ENCODE assay signal across 1 cellular context in the genomic region with DNA sequence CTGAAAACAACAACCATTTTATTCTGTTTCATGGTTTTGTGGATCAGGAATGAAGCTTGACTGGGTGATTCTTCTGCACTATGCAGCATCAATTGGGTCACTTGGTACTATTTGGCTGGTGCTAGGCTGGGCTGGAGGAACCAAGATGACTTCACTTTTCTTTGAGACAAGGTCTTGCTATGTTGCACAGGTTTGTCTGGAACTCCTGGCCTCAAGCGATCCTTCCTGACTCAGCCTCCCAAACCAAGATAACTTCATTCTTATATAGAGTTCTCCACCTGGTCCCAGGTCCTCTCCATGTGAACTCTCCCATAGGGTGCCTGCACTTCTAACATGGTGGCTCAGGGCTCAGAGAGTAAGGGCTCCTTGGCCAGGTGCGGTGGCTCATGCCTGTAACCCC.
TF ChIP-seq lines count a peak whose summit lies in the region.

No MANE protein-coding gene starts in this region.

TF ChIP-seq in GM23338, 12 proteins besides CTCF, POLR2A, EP300 and RAD21 (continued from another document):
- TF ChIP-seq, protein P1, sequence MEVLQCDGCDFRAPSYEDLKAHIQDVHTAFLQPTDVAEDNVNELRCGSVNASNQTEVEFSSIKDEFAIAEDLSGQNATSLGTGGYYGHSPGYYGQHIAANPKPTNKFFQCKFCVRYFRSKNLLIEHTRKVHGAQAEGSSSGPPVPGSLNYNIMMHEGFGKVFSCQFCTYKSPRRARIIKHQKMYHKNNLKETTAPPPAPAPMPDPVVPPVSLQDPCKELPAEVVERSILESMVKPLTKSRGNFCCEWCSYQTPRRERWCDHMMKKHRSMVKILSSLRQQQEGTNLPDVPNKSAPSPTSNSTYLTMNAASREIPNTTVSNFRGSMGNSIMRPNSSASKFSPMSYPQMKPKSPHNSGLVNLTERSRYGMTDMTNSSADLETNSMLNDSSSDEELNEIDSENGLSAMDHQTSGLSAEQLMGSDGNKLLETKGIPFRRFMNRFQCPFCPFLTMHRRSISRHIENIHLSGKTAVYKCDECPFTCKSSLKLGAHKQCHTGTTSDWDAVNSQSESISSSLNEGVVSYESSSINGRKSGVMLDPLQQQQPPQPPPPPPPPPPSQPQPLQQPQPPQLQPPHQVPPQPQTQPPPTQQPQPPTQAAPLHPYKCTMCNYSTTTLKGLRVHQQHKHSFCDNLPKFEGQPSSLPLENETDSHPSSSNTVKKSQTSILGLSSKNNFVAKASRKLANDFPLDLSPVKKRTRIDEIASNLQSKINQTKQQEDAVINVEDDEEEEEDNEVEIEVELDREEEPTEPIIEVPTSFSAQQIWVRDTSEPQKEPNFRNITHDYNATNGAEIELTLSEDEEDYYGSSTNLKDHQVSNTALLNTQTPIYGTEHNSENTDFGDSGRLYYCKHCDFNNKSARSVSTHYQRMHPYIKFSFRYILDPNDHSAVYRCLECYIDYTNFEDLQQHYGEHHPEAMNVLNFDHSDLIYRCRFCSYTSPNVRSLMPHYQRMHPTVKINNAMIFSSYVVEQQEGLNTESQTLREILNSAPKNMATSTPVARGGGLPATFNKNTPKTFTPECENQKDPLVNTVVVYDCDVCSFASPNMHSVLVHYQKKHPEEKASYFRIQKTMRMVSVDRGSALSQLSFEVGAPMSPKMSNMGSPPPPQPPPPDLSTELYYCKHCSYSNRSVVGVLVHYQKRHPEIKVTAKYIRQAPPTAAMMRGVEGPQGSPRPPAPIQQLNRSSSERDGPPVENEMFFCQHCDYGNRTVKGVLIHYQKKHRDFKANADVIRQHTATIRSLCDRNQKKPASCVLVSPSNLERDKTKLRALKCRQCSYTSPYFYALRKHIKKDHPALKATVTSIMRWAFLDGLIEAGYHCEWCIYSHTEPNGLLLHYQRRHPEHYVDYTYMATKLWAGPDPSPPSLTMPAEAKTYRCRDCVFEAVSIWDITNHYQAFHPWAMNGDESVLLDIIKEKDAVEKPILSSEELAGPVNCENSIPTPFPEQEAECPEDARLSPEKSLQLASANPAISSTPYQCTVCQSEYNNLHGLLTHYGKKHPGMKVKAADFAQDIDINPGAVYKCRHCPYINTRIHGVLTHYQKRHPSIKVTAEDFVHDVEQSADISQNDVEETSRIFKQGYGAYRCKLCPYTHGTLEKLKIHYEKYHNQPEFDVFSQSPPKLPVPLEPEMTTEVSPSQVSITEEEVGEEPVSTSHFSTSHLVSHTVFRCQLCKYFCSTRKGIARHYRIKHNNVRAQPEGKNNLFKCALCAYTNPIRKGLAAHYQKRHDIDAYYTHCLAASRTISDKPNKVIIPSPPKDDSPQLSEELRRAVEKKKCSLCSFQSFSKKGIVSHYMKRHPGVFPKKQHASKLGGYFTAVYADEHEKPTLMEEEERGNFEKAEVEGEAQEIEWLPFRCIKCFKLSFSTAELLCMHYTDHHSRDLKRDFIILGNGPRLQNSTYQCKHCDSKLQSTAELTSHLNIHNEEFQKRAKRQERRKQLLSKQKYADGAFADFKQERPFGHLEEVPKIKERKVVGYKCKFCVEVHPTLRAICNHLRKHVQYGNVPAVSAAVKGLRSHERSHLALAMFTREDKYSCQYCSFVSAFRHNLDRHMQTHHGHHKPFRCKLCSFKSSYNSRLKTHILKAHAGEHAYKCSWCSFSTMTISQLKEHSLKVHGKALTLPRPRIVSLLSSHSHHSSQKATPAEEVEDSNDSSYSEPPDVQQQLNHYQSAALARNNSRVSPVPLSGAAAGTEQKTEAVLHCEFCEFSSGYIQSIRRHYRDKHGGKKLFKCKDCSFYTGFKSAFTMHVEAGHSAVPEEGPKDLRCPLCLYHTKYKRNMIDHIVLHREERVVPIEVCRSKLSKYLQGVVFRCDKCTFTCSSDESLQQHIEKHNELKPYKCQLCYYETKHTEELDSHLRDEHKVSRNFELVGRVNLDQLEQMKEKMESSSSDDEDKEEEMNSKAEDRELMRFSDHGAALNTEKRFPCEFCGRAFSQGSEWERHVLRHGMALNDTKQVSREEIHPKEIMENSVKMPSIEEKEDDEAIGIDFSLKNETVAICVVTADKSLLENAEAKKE (CRISPR knock-in tag; IDR thresholded peaks at IDR 0.05), result no peak
- no peak for TF ChIP-seq NANOG (IDR thresholded peaks at IDR 0.05; ENCODE audit: borderline replicate concordance)
TF ChIP-seq in GM23338: peak in this region for 0.
